Comparison of ENCODE assay signal across 1 cellular context in the genomic region with DNA sequence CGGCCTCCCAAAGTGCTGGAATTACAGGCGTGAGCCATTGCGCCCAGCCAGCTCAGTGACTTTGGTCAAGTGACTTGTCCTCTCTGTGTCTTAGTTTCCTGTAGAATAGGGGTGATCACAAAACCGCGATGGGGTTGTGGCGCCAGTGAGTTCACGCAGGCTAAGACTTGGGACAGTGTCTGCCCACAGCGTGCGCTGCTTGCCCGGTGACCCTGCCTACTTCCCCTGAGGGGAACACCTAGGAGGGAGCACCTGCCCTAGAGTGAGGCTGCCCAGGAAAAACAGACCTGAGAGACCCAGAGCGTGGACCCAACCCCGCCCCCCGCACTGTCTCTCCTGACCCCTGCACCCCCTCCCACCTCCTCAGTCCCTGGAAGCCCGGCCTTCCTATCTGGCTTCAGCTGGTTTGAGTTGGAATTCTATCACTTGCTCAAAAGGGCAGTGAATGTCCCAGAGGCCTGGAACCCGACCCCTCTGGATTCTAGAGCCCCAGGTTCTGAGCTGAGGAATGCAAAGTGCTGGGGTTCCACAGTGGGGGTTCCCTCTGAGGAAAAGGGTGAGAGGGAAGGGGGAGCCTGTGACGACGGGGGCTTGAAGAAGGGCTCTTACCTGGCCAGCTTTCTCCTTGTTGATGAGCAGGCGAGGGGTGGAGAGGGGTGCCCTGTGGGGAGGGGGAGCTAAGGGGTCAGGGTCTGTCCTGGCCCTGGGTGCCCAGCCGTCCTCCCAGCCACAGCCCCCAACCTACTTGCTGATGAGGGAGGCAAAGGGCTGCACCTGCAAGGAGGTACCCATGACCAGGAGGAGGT.
TF ChIP-seq lines count a peak whose summit lies in the region.

No MANE protein-coding gene starts in this region.

TF ChIP-seq in SK-N-SH treated with all-trans-retinoic acid at 6 μM for 48 hours, 23 proteins besides CTCF, POLR2A, EP300 and RAD21 (continued from another document):
- TF ChIP-seq CSRNP3 (CRISPR knock-in tag; IDR thresholded peaks at IDR 0.05) (no peak), ESRRG (CRISPR knock-in tag; IDR thresholded peaks at IDR 0.05) (no peak), BACH2 (CRISPR knock-in tag; IDR thresholded peaks at IDR 0.05; ENCODE audit: borderline replicate concordance) (no peak), GLIS3 (CRISPR knock-in tag; IDR thresholded peaks at IDR 0.05) (no peak), POU6F1 (CRISPR knock-in tag; IDR thresholded peaks at IDR 0.05; ENCODE audit: borderline replicate concordance, low read depth) (no peak), ZFP30 (CRISPR knock-in tag; IDR thresholded peaks at IDR 0.05) (no peak), CSDC2 (CRISPR knock-in tag; IDR thresholded peaks at IDR 0.05) (no peak), TCF4 (CRISPR knock-in tag; IDR thresholded peaks at IDR 0.05; ENCODE audit: borderline replicate concordance) (no peak), TOX (CRISPR knock-in tag; IDR thresholded peaks at IDR 0.05; ENCODE audit: borderline replicate concordance) (no peak), ZNF565 (CRISPR knock-in tag; conservative IDR thresholded peaks at IDR 0.05; ENCODE audit: low read depth) (no peak), CREB5 (CRISPR knock-in tag; IDR thresholded peaks at IDR 0.05; ENCODE audit: low read depth) (no peak), SNAI2 (CRISPR knock-in tag; IDR thresholded peaks at IDR 0.05) (no peak)
